In genomic region chr20:33796263-33796906, GRCh38 we compare ENCODE assay signal across 15 cellular contexts. TPM values are rescaled to one million over a fixed set of nuclear protein-coding genes. Genes with fewer than 3 reads are reported as not detected.
DNase-seq lines count a peak whose midpoint lies in the region; ATAC-seq, FAIRE-seq and TF ChIP-seq lines count a peak whose summit lies in the region.
"Had no signal": no experiment of that assay in that cellular context is flagged by ENCODE, and none has a peak within 500 bp of the region (broad histone marks: within the 10 kb centered on the region; RNA-seq: fewer than 3 reads in every experiment).

No MANE protein-coding gene starts in this region.

- no peak overlapping the region for H3K27ac Mint-ChIP-seq in T-cell
- peak overlapping the region in 1 of 2 donors; percentile 27 for H3K27ac Mint-ChIP-seq in stimulated activated naive CD8-positive, alpha-beta T cell treated with anti-CD3 and anti-CD28 coated beads, Interleukin-15, amount 100 ng/mL, for 72 hours
- H3K27ac Mint-ChIP-seq: B cell, brain, natural killer cell had no signal

- DNase-seq in DMS153 (lab: John Stamatoyannopoulos, UW), result peak; percentile 95
- DNase-seq in NCI-H2029 (lab: John Stamatoyannopoulos, UW), result peak; percentile 97
- peak; percentile 66 to 89 (median 80) for DNase-seq in pancreas
- DNase-seq in sciatic nerve (ENCODE audit: low spot score), result no peak
- DNase-seq in T-cell, result no peak
- no peak for DNase-seq in stimulated activated naive CD8-positive, alpha-beta T cell treated with anti-CD3 and anti-CD28 coated beads, Interleukin-15, amount 100 ng/mL, for 72 hours
- DNase-seq: activated CD4-positive, CD25-positive, alpha-beta regulatory T cell treated with anti-CD3 and anti-CD28 coated beads, Interleukin-2, amount 50 U/mL, for 72 hours; natural killer cell; NCI-H2227 treated with DMSO at 0.1 percent for 48 hours; SK-N-SH had no signal

- H3K27me3 ChIP-seq in duodenal mucosa (ENCODE audit: control insufficient read depth in 1 of 2, insufficient read depth in 2 of 2, low read length in 2 of 2), result no peaks in the 10 kb centered on the region
- H3K27me3 ChIP-seq in pancreas, result no peaks in the 10 kb centered on the region

- H3K4me1 ChIP-seq in duodenal mucosa (ENCODE audit: control insufficient read depth in 1 of 2, insufficient read depth in 2 of 2, low read length in 2 of 2) (peaks cover 17 to 25% of the 10 kb centered on the region in 2 donors), pancreas (peaks cover 29 to 34% (median 32%) of the 10 kb centered on the region in 3 donors)

- CTCF ChIA-PET in T-cell (lab: Charles Lee), result no interaction called here

- H3K9me3 ChIP-seq in duodenal mucosa (ENCODE audit: control insufficient read depth in 1 of 2, low read length in 2 of 2), result no peaks in the 10 kb centered on the region
- no peaks in the 10 kb centered on the region for H3K9me3 ChIP-seq in pancreas
- H3K9me3 ChIP-seq: SK-N-SH had no signal

- H3K36me3 ChIP-seq in duodenal mucosa (ENCODE audit: control insufficient read depth in 1 of 2, insufficient read depth in 2 of 2, low read length in 2 of 2) (no peaks in the 10 kb centered on the region), pancreas (no peaks in the 10 kb centered on the region)

- H3K9ac ChIP-seq in duodenal mucosa (ENCODE audit: low read depth in 1 of 2, low read length in 2 of 2), result no peak overlapping the region
- H3K9ac ChIP-seq: SK-N-SH had no signal

- TF ChIP-seq CTCF in pancreas (IDR thresholded peaks at IDR 0.05), result no peak

- H3K27me3 Mint-ChIP-seq in T-cell, result no peaks in the 10 kb centered on the region
- H3K27me3 Mint-ChIP-seq in stimulated activated naive CD8-positive, alpha-beta T cell treated with anti-CD3 and anti-CD28 coated beads, Interleukin-15, amount 100 ng/mL, for 72 hours, result no peaks in the 10 kb centered on the region
- H3K27me3 Mint-ChIP-seq: B cell had no signal

- WGBS in pancreas, 2 donors, result 14 to 15% methylated on average over 9 of the region's 9 CpGs

- H3K36me3 Mint-ChIP-seq in T-cell, result peaks cover 2% of the 10 kb centered on the region
- H3K36me3 Mint-ChIP-seq: brain, natural killer cell had no signal

- intact Hi-C loops in pancreas (cut with DNase I), result no loop called here
- intact Hi-C loops in sciatic nerve (cut with DNase I), result no loop called here

- peak; percentile 94 to 96 (median 96) for ATAC-seq in pancreas
- ATAC-seq in HG02798 (IDR thresholded peaks at IDR 0.05; ENCODE audit: poor library complexity, unreplicated experiment), result no peak
- ATAC-seq in sciatic nerve, result no peak
- ATAC-seq in T-cell (replicated peaks in 1 of 4), result no peak
- ATAC-seq in stimulated activated naive CD8-positive, alpha-beta T cell treated with anti-CD3 and anti-CD28 coated beads, Interleukin-15, amount 100 ng/mL, for 72 hours, result no peak
- ATAC-seq: natural killer cell had no signal

- FAIRE-seq in pancreas (lab: Jason Lieb, UNC), result no peak
- FAIRE-seq: urothelium cell line had no signal

- peak overlapping the region; percentile 68 for H3K27ac ChIP-seq in duodenal mucosa (ENCODE audit: low read depth, low read length)
- H3K27ac ChIP-seq in pancreas, result peak overlapping the region; percentile 71 to 87 (median 72)

- no peaks in the 10 kb centered on the region for H3K9me3 Mint-ChIP-seq in T-cell
- H3K9me3 Mint-ChIP-seq in stimulated activated naive CD8-positive, alpha-beta T cell treated with anti-CD3 and anti-CD28 coated beads, Interleukin-15, amount 100 ng/mL, for 72 hours, result no peaks in the 10 kb centered on the region
- H3K9me3 Mint-ChIP-seq: natural killer cell had no signal

- H3K4me1 Mint-ChIP-seq in T-cell, result peaks cover 0 to 4% (median 0%) of the 10 kb centered on the region in 3 donors
- peaks cover 6% of the 10 kb centered on the region for H3K4me1 Mint-ChIP-seq in stimulated activated naive CD8-positive, alpha-beta T cell treated with anti-CD3 and anti-CD28 coated beads, Interleukin-15, amount 100 ng/mL, for 72 hours
- H3K4me1 Mint-ChIP-seq: brain, natural killer cell had no signal

- POLR2A ChIA-PET in T-cell (lab: Charles Lee), result no interaction called here

- H3K4me3 ChIP-seq in duodenal mucosa (ENCODE audit: low read depth in 1 of 2, low read length in 2 of 2) (no peak overlapping the region), pancreas (no peak overlapping the region)

- H3K4me3 Mint-ChIP-seq in T-cell, result no peak overlapping the region
- no peak overlapping the region for H3K4me3 Mint-ChIP-seq in stimulated activated naive CD8-positive, alpha-beta T cell treated with anti-CD3 and anti-CD28 coated beads, Interleukin-15, amount 100 ng/mL, for 72 hours
- H3K4me3 Mint-ChIP-seq: B cell, natural killer cell had no signal

RNA-seq across cellular contexts. Expression of gene CHMP4B, which starts 14.8 kb away (rescaled TPM):
- total RNA-seq in pancreas (10 to 100 TPM; 28.4 to 57.0 (median 37.2) TPM), sciatic nerve (72.8 TPM), T-cell (10 to 100 TPM; 45.1 to 64.7 (median 60.8) TPM)
- polyA plus RNA-seq in pancreas, result 10 to 100 TPM; 44.1 to 66.3 TPM

Comparison
In these comparisons a context has a peak if more than half of its experiments do, and no peak if none do; other contexts are left out.
1. DNase-seq: peak in DMS153 (single experiment), NCI-H2029 (single experiment) and pancreas (6 of 6); none in sciatic nerve (single experiment), T-cell (0 of 34) and stimulated activated naive CD8-positive, alpha-beta T cell treated with anti-CD3 and anti-CD28 coated beads, Interleukin-15, amount 100 ng/mL, for 72 hours (0 of 2).
2. ATAC-seq: peak in pancreas (4 of 4); none in HG02798 (single experiment), sciatic nerve (single experiment), T-cell (0 of 4) and stimulated activated naive CD8-positive, alpha-beta T cell treated with anti-CD3 and anti-CD28 coated beads, Interleukin-15, amount 100 ng/mL, for 72 hours (single experiment).